Comparison of ENCODE assay signal across 19 cellular contexts in the genomic region with DNA sequence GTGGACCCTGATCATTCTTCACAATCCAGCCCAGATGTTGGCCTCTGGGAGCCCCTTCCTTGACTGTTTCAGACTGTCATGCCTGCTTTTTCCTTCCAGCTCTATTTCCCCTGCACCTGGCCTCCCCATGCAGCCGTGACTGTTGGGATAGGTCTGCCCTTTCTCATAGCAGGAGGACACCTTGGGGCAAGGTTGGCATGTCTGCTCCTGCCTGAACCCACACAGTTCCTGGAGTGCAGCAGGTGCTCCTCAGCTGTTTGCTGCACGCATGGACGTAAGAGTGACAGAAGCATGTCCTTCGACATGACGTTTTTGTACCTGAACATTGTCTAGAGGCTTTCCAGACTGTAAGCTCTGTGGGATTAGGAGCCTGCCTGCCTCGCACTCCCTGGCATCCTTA. TPM values are rescaled to one million over a fixed set of nuclear protein-coding genes. Genes with fewer than 3 reads are reported as not detected.
DNase-seq lines count a peak whose midpoint lies in the region; ATAC-seq and TF ChIP-seq lines count a peak whose summit lies in the region.
"Had no signal": no experiment of that assay in that cellular context is flagged by ENCODE, and none has a peak within 500 bp of the region (broad histone marks: within the 10 kb centered on the region; RNA-seq: fewer than 3 reads in every experiment).

No MANE protein-coding gene starts in this region.

- H3K27me3 Mint-ChIP-seq in GM23338 (ENCODE audit: insufficient read depth, low read depth, poor library complexity) (peaks cover 11% of the 10 kb centered on the region), brain (no peaks in the 10 kb centered on the region)
- no peaks in the 10 kb centered on the region for H3K27me3 Mint-ChIP-seq in activated naive CD8-positive, alpha-beta T cell treated with anti-CD3 and anti-CD28 coated beads, Interleukin-2, amount 50 U/mL, for 24 hours
- H3K27me3 Mint-ChIP-seq: activated CD4-positive, alpha-beta memory T cell treated with anti-CD3 and anti-CD28 coated beads, Interleukin-2, amount 10 ng/mL, durations not matched to agents 7 days and 5 days; B cell; stimulated activated naive CD8-positive, alpha-beta T cell treated with anti-CD3 and anti-CD28 coated beads, Interleukin-15, Interleukin-2, amounts not matched to agents 100 ng/mL and 50 ng/mL, for 24 hours; type B pancreatic cell had no signal

- H2AK5ac ChIP-seq in neuronal stem cell (ENCODE audit: low read depth, low read length): no peak overlapping the region

- H3K36me3 Mint-ChIP-seq in GM23338 (ENCODE audit: low read depth) (peaks cover 20% of the 10 kb centered on the region), brain (peaks cover 49% of the 10 kb centered on the region)
- peaks cover 10% of the 10 kb centered on the region for H3K36me3 Mint-ChIP-seq in activated naive CD8-positive, alpha-beta T cell treated with anti-CD3 and anti-CD28 coated beads, Interleukin-2, amount 50 U/mL, for 24 hours (ENCODE audit: low read depth)

- peak overlapping the region; percentile 6 for H3K23ac ChIP-seq in neuronal stem cell (ENCODE audit: low read depth, low read length, poor library complexity)

- no peak overlapping the region for H2BK12ac ChIP-seq in neuronal stem cell (ENCODE audit: low read length)

- H3K4me1 Mint-ChIP-seq in GM23338: no peaks in the 10 kb centered on the region; the same call in 2 of the 3 replicates
- peaks cover 37% of the 10 kb centered on the region for H3K4me1 Mint-ChIP-seq in brain
- H3K4me1 Mint-ChIP-seq in activated naive CD8-positive, alpha-beta T cell treated with anti-CD3 and anti-CD28 coated beads, Interleukin-2, amount 50 U/mL, for 24 hours: no peaks in the 10 kb centered on the region
- H3K4me1 Mint-ChIP-seq: activated CD4-positive, alpha-beta memory T cell treated with anti-CD3 and anti-CD28 coated beads, Interleukin-2, amount 10 ng/mL, durations not matched to agents 7 days and 5 days had no signal

- H3K27ac Mint-ChIP-seq in GM23338 (peak overlapping the region; percentile 82), brain (peak overlapping the region; percentile 12 to 88 (median 62))
- no peak overlapping the region for H3K27ac Mint-ChIP-seq in activated naive CD8-positive, alpha-beta T cell treated with anti-CD3 and anti-CD28 coated beads, Interleukin-2, amount 50 U/mL, for 24 hours
- H3K27ac Mint-ChIP-seq: activated CD4-positive, alpha-beta memory T cell treated with anti-CD3 and anti-CD28 coated beads, Interleukin-2, amount 10 ng/mL, durations not matched to agents 7 days and 5 days; B cell; stimulated activated naive CD8-positive, alpha-beta T cell treated with anti-CD3 and anti-CD28 coated beads, Interleukin-15, Interleukin-2, amounts not matched to agents 100 ng/mL and 50 ng/mL, for 24 hours; type B pancreatic cell had no signal

- H2BK120ac ChIP-seq in neuronal stem cell (ENCODE audit: low read depth, low read length): no peak overlapping the region

- no peaks in the 10 kb centered on the region for H3F3A ChIP-seq in GM23338 (replicated peaks; ENCODE audit: low read depth)

- no peaks in the 10 kb centered on the region for H3K9me2 ChIP-seq in GM23338 (ENCODE audit: insufficient read depth)

- peaks cover 64% of the 10 kb centered on the region for H3K79me2 ChIP-seq in GM23338 (replicated peaks; ENCODE audit: insufficient read depth)

- H2BK15ac ChIP-seq in neuronal stem cell (ENCODE audit: low read length): no peak overlapping the region

- no CpG with 5 or more reads among the region's 6 CpGs for WGBS in neuronal stem cell (ENCODE audit: extremely low coverage in 2 of 2, insufficient read length in 2 of 2, insufficient replicate concordance in 1 of 2), 2 donors

- H2BK5ac ChIP-seq in neuronal stem cell (ENCODE audit: low read length): no peak overlapping the region

- peaks cover 31% of the 10 kb centered on the region for H4K20me1 ChIP-seq in GM23338 (replicated peaks; ENCODE audit: insufficient read depth)

- H3K4me3 ChIP-seq in GM23338: no peak overlapping the region
- H3K4me3 ChIP-seq in neuronal stem cell (ENCODE audit: low read length in 2 of 2): no peak overlapping the region
- H3K4me3 ChIP-seq: pancreas, SJSA1 had no signal

- H3K79me1 ChIP-seq in neuronal stem cell (ENCODE audit: low read depth, low read length): peaks cover 10% of the 10 kb centered on the region

- no peak overlapping the region for H3K14ac ChIP-seq in neuronal stem cell (ENCODE audit: low read length)

- H3K36me3 ChIP-seq in GM23338 (ENCODE audit: insufficient read depth) (no peaks in the 10 kb centered on the region), neuronal stem cell (replicated peaks in 1 of 2; ENCODE audit: control insufficient read depth in 2 of 2, insufficient read depth in 2 of 2, low read length in 2 of 2) (peaks cover 5% of the 10 kb centered on the region in 2 donors)
- H3K36me3 ChIP-seq: pancreas, WERI-Rb-1 had no signal

- no peak overlapping the region for H4K8ac ChIP-seq in neuronal stem cell (ENCODE audit: low read depth, low read length)

- H3K18ac ChIP-seq in neuronal stem cell (ENCODE audit: low read length): peak overlapping the region; percentile 15

- no peak overlapping the region for H4K91ac ChIP-seq in neuronal stem cell (ENCODE audit: low read depth, low read length, poor library complexity)

- no peak overlapping the region for H3K27ac ChIP-seq in GM23338 (ENCODE audit: low read depth)
- no peak overlapping the region for H3K27ac ChIP-seq in neuronal stem cell (replicated peaks; ENCODE audit: low read length)
- H3K27ac ChIP-seq: pancreas, WERI-Rb-1 had no signal

- H3K9me3 ChIP-seq in neuronal stem cell (replicated peaks in 1 of 2; ENCODE audit: control insufficient read depth in 2 of 2, insufficient read depth in 1 of 2, low read depth in 1 of 2, low read length in 2 of 2): peaks cover 4 to 5% of the 10 kb centered on the region in 2 donors
- H3K9me3 ChIP-seq: pancreas had no signal

- H3K9ac ChIP-seq in neuronal stem cell (ENCODE audit: low read depth, low read length, poor library complexity): no peak overlapping the region

- DNase-seq in GM23338 (ENCODE audit: low spot score): no peak
- peak; percentile 7 for DNase-seq in NCI-H146 treated with DMSO at 0.1 percent for 48 hours (lab: John Stamatoyannopoulos, UW; ENCODE audit: unreplicated experiment)
- no peak for DNase-seq in neuronal stem cell (ENCODE audit: low spot score)
- DNase-seq in DMS114 treated with DMSO at 0.1 percent for 48 hours (lab: John Stamatoyannopoulos, UW; ENCODE audit: unreplicated experiment): no peak
- DNase-seq in activated naive CD8-positive, alpha-beta T cell treated with anti-CD3 and anti-CD28 coated beads, Interleukin-2, amount 50 U/mL, for 24 hours: no peak
- no peak for DNase-seq in HuH-7 (ENCODE audit: low spot score)
- DNase-seq: activated CD4-positive, alpha-beta memory T cell treated with anti-CD3 and anti-CD28 coated beads, Interleukin-2, amount 10 ng/mL, durations not matched to agents 7 days and 5 days; aorta; Calu3; H7; OCI-M1; stimulated activated CD4-positive, alpha-beta T cell treated with anti-CD3 and anti-CD28 coated beads, Interleukin-2, amount 100 ng/mL, for 24 hours; WERI-Rb-1 had no signal

- H2AFZ ChIP-seq in GM23338 (no peak overlapping the region), neuronal stem cell (ENCODE audit: low read length) (no peak overlapping the region)

- ATAC-seq in GM23338: no peak
- ATAC-seq in activated naive CD8-positive, alpha-beta T cell treated with anti-CD3 and anti-CD28 coated beads, Interleukin-2, amount 50 U/mL, for 24 hours: no peak

- H3K4me2 ChIP-seq in GM23338: no peak overlapping the region
- H3K4me2 ChIP-seq in neuronal stem cell (ENCODE audit: insufficient read depth, low read length, poor library complexity, severe bottlenecking): no peak overlapping the region

- H3K9me3 Mint-ChIP-seq in GM23338 (no peaks in the 10 kb centered on the region; the same call in 2 of the 3 replicates), brain (peaks cover 0 to 5% (median 4%) of the 10 kb centered on the region in 5 experiments)
- no peaks in the 10 kb centered on the region for H3K9me3 Mint-ChIP-seq in activated naive CD8-positive, alpha-beta T cell treated with anti-CD3 and anti-CD28 coated beads, Interleukin-2, amount 50 U/mL, for 24 hours
- H3K9me3 Mint-ChIP-seq: activated CD4-positive, alpha-beta memory T cell treated with anti-CD3 and anti-CD28 coated beads, Interleukin-2, amount 10 ng/mL, durations not matched to agents 7 days and 5 days; stimulated activated naive CD8-positive, alpha-beta T cell treated with anti-CD3 and anti-CD28 coated beads, Interleukin-15, Interleukin-2, amounts not matched to agents 100 ng/mL and 50 ng/mL, for 24 hours; type B pancreatic cell had no signal

- H3K4ac ChIP-seq in neuronal stem cell (ENCODE audit: low read length): no peak overlapping the region

- H3K4me3 Mint-ChIP-seq in GM23338: no peak overlapping the region
- no peak overlapping the region for H3K4me3 Mint-ChIP-seq in brain
- no peak overlapping the region for H3K4me3 Mint-ChIP-seq in activated naive CD8-positive, alpha-beta T cell treated with anti-CD3 and anti-CD28 coated beads, Interleukin-2, amount 50 U/mL, for 24 hours
- H3K4me3 Mint-ChIP-seq: activated CD4-positive, alpha-beta memory T cell treated with anti-CD3 and anti-CD28 coated beads, Interleukin-2, amount 10 ng/mL, durations not matched to agents 7 days and 5 days; B cell; stimulated activated naive CD8-positive, alpha-beta T cell treated with anti-CD3 and anti-CD28 coated beads, Interleukin-15, Interleukin-2, amounts not matched to agents 100 ng/mL and 50 ng/mL, for 24 hours; type B pancreatic cell had no signal

- H3K27me3 ChIP-seq in GM23338 (ENCODE audit: insufficient read depth) (no peaks in the 10 kb centered on the region), neuronal stem cell (ENCODE audit: control insufficient read depth in 3 of 3, insufficient read depth in 3 of 3, low read depth in 1 of 3, low read length in 3 of 3) (no peaks in the 10 kb centered on the region)
- H3K27me3 ChIP-seq: pancreas, SJSA1 had no signal

- TF ChIP-seq CTCF in GM23338 (conservative IDR thresholded peaks at IDR 0.05; ENCODE audit: low read depth in 2 of 2) (no peak), brain (conservative IDR thresholded peaks at IDR 0.05) (no peak)

- H3K4me1 ChIP-seq in GM23338 (ENCODE audit: insufficient read depth) (no peaks in the 10 kb centered on the region), neuronal stem cell (ENCODE audit: control insufficient read depth in 2 of 2, insufficient read depth in 1 of 2, low read depth in 1 of 2, low read length in 2 of 2) (peaks cover 0 to 5% of the 10 kb centered on the region in 2 donors)
- H3K4me1 ChIP-seq: pancreas had no signal

TF ChIP-seq in GM23338, 12 proteins besides CTCF, POLR2A, EP300 and RAD21 (continues in another document):
- no peak for TF ChIP-seq POLR2AphosphoS5 (IDR thresholded peaks at IDR 0.05; ENCODE audit: low read depth)

RNA-seq across cellular contexts. Expression of a gene that starts 24.0 kb away (rescaled TPM):
- total RNA-seq in GM23338 (2014; rRNA removed; shearing (Covaris generic)): 126 and 164 TPM in 2 replicates
- 126 and 137 TPM in 2 replicates for polyA plus RNA-seq in GM23338 (2016; fragmentation: Nextera tagmentation; extraction: Ambion mirVana)
- polyA plus RNA-seq in brain (ENCODE audit: insufficient read depth, low read depth, low replicate concordance): 109 TPM
- 61.0 TPM for polyA plus RNA-seq in neuronal stem cell (2013, experiment 1 of 2)
- 62.9 TPM for polyA plus RNA-seq in neuronal stem cell (2013, experiment 2 of 2)

RNA-seq across cellular contexts. Expression of a gene that starts 55.5 kb away (rescaled TPM):
- total RNA-seq in GM23338 (2014; rRNA removed; shearing (Covaris generic)): 12.7 TPM in 2 replicates
- polyA plus RNA-seq in GM23338 (2016; fragmentation: Nextera tagmentation; extraction: Ambion mirVana) (22.3 and 27.1 TPM in 2 replicates), brain (ENCODE audit: insufficient read depth, low read depth, low replicate concordance) (38.3 TPM)
- polyA plus RNA-seq in neuronal stem cell (2013, experiment 1 of 2): 17.6 TPM
- polyA plus RNA-seq in neuronal stem cell (2013, experiment 2 of 2): 17.4 TPM
